ENCODE assay signal across 8 cellular contexts in the genomic region with DNA sequence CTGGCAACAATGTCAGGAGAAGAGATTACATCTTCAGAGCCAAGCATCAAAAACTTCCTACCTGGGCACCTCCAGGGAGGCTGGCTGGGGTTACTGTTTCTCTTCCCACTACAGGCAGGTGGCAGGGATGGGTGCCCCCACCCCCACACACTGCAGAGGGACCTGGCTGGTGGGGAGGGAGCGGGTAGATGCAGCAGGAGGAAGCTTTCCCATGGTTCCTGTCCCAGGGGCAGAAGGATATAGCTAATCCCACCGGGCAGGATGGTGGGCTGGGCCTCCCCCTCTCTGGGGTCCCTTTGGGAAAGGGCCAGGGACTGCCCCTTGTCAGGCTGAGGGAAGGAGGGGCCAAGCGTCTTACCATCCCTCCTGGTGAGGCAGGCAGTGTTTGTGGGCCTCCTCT. TPM values are rescaled to one million over a fixed set of nuclear protein-coding genes. Genes with fewer than 3 reads are reported as not detected.
DNase-seq lines count a peak whose midpoint lies in the region; ATAC-seq and TF ChIP-seq lines count a peak whose summit lies in the region.

No MANE protein-coding gene starts in this region.

- TF ChIP-seq CTCF in CD4-positive, alpha-beta T cell (IDR thresholded peaks at IDR 0.05), result no peak
- no peak for TF ChIP-seq CTCF in PC-3 (conservative IDR thresholded peaks at IDR 0.05; ENCODE audit: low read depth, low read length)
- no peak for TF ChIP-seq CTCF in osteoblast (IDR thresholded peaks at IDR 0.05; ENCODE audit: extremely low read depth, low read depth, low read length)

- H3F3A ChIP-seq in PC-3 (ENCODE audit: low read length, unreplicated experiment), result no peaks in the 10 kb centered on the region

- H3K27ac Mint-ChIP-seq in CD4-positive, alpha-beta T cell, result no peak overlapping the region

- H3K79me2 ChIP-seq in PC-3 (ENCODE audit: low read length) (no peaks in the 10 kb centered on the region), osteoblast (ENCODE audit: insufficient read depth, low read length) (no peaks in the 10 kb centered on the region)

- H2AFZ ChIP-seq in PC-3 (ENCODE audit: low read length) (peak overlapping the region; percentile 57), osteoblast (ENCODE audit: low read length) (no peak overlapping the region)

- H3K4me3 ChIP-seq in PC-3 (ENCODE audit: low read length) (peak overlapping the region; percentile 52; the same call in 1 of the 2 replicates), esophagus (ENCODE audit: low read depth in 1 of 2, low read length in 2 of 2) (peak overlapping the region; percentile 51 to 59), osteoblast (ENCODE audit: insufficient read depth, low read length) (no peak overlapping the region)

- H3K4me1 ChIP-seq in PC-3 (ENCODE audit: insufficient read depth, low read length) (peaks cover 21% of the 10 kb centered on the region), esophagus (ENCODE audit: control insufficient read depth in 2 of 2, insufficient read depth in 2 of 2, low read length in 1 of 2) (peaks cover 0 to 3% of the 10 kb centered on the region in 2 donors), osteoblast (ENCODE audit: insufficient read depth, low read length) (peaks cover 35% of the 10 kb centered on the region)

- peaks cover 6% of the 10 kb centered on the region for H3K27me3 ChIP-seq in CD4-positive, alpha-beta T cell (ENCODE audit: control insufficient read depth, insufficient read depth, low read length)
- peaks cover 9% of the 10 kb centered on the region for H3K27me3 ChIP-seq in PC-3 (ENCODE audit: low read length)
- H3K27me3 ChIP-seq in esophagus (ENCODE audit: control insufficient read depth in 1 of 2, insufficient read depth in 2 of 2, low read length in 2 of 2), result no peaks in the 10 kb centered on the region
- H3K27me3 ChIP-seq in osteoblast (ENCODE audit: insufficient read depth, low read length), result peaks cover 12% of the 10 kb centered on the region

- H3K4me3 Mint-ChIP-seq in CD4-positive, alpha-beta T cell, result peak overlapping the region; percentile 66

- no peak for DNase-seq in CD4-positive, alpha-beta T cell
- DNase-seq in PC-3 (no peak), osteoblast (ENCODE audit: insufficient read length, low spot score, missing footprints) (peak; percentile 73), activated gamma-delta T cell treated with Interleukin-2 at 50 U/mL for 16 hours (no peak), NCI-H774 (lab: John Stamatoyannopoulos, UW) (no peak), HuH-7 (ENCODE audit: low spot score) (no peak)

- no peak overlapping the region for H3K9ac ChIP-seq in PC-3 (ENCODE audit: low read length)

- intact Hi-C loops in CD4-positive, alpha-beta T cell (cut with DNase I, micrococcal nuclease), result loop anchor here in 1 of 2 experiments (5.0 kb wide), 1 partner anchor 161 kb away; a partner anchor contains a TSS
- intact Hi-C loops in PC-3 (cut with micrococcal nuclease), result no loop called here

- no peaks in the 10 kb centered on the region for H3K9me3 ChIP-seq in CD4-positive, alpha-beta T cell (ENCODE audit: control insufficient read depth, low read length)
- H3K9me3 ChIP-seq in PC-3 (ENCODE audit: low read length) (no peaks in the 10 kb centered on the region), esophagus (ENCODE audit: control insufficient read depth in 2 of 2, insufficient read depth in 1 of 2, low read depth in 1 of 2, low read length in 1 of 2) (no peaks in the 10 kb centered on the region), osteoblast (ENCODE audit: low read depth, low read length) (no peaks in the 10 kb centered on the region)

- POLR2A ChIA-PET in CD4-positive, alpha-beta T cell (lab: Charles Lee), result interaction anchor here (2.6 kb wide), 1 partner anchor 13 kb away, joined by 12 read pairs; no protein-coding TSS in a partner anchor
- POLR2A ChIA-PET in PC-3 (lab: Charles Lee; ENCODE audit: unreplicated experiment), result no interaction called here

- ATAC-seq in CD4-positive, alpha-beta T cell (ENCODE audit: poor library complexity), result no peak
- ATAC-seq in PC-3 (no peak), GM21529 (IDR thresholded peaks at IDR 0.05; ENCODE audit: unreplicated experiment) (no peak)

- H3K36me3 ChIP-seq in PC-3 (ENCODE audit: low read depth, low read length) (no peaks in the 10 kb centered on the region), esophagus (ENCODE audit: control insufficient read depth in 2 of 2, insufficient read depth in 2 of 2, low read length in 1 of 2) (no peaks in the 10 kb centered on the region), osteoblast (ENCODE audit: insufficient read depth, low read length) (no peaks in the 10 kb centered on the region)

- CTCF ChIA-PET in CD4-positive, alpha-beta T cell (lab: Charles Lee), result no interaction called here
- CTCF ChIA-PET in PC-3 (lab: Charles Lee), result no interaction called here

- peaks cover 43% of the 10 kb centered on the region for H3K27me3 Mint-ChIP-seq in CD4-positive, alpha-beta T cell

- no peaks in the 10 kb centered on the region for H3K9me2 ChIP-seq in PC-3 (replicated peaks; ENCODE audit: low read length)

- H3K9me3 Mint-ChIP-seq in CD4-positive, alpha-beta T cell, result no peaks in the 10 kb centered on the region

- BruUV-seq in PC-3 (replicated peaks; lab: Mats Ljungman, UMichigan), result no TSS peak

- no peak overlapping the region for H3K27ac ChIP-seq in CD4-positive, alpha-beta T cell (ENCODE audit: low read depth, low read length)
- H3K27ac ChIP-seq in PC-3 (ENCODE audit: low read length), result no peak overlapping the region
- H3K27ac ChIP-seq in esophagus (ENCODE audit: low read depth in 2 of 2, low read length in 1 of 2), result no peak overlapping the region
- H3K27ac ChIP-seq in osteoblast (ENCODE audit: low read depth, low read length), result no peak overlapping the region

- H4K20me1 ChIP-seq in PC-3 (ENCODE audit: low read length) (no peaks in the 10 kb centered on the region), osteoblast (ENCODE audit: insufficient read depth, low read length) (no peaks in the 10 kb centered on the region)

- peak overlapping the region; percentile 87 for H3K4me2 ChIP-seq in PC-3 (ENCODE audit: low read length)
- peak overlapping the region; percentile 75 for H3K4me2 ChIP-seq in osteoblast (ENCODE audit: insufficient read depth, low read length)

- 45 to 47% methylated on average over 3 of the region's 3 CpGs for WGBS in esophagus, 2 donors

- H3K4me1 Mint-ChIP-seq in CD4-positive, alpha-beta T cell (ENCODE audit: low read depth), result no peaks in the 10 kb centered on the region

- H3K36me3 Mint-ChIP-seq in CD4-positive, alpha-beta T cell (ENCODE audit: low read depth), result no peaks in the 10 kb centered on the region

RNA-seq across cellular contexts. Expression of a gene that starts 16.7 kb away (rescaled TPM):
- total RNA-seq in CD4-positive, alpha-beta T cell, result 10 to 100 TPM; 28.8 to 30.0 TPM
- total RNA-seq in PC-3 (2014; rRNA removed) (48.7 and 57.2 TPM in 2 replicates), osteoblast (43.6 and 51.4 TPM in 2 replicates)
- 10 to 100 TPM in 1 of 2 donors, 1 to 10 TPM in 1; 9.1 to 15.3 TPM for polyA plus RNA-seq in esophagus

RNA-seq across cellular contexts. Expression of a gene that starts 42.9 kb away (rescaled TPM):
- total RNA-seq in CD4-positive, alpha-beta T cell, result 1 to 10 TPM; 1.6 to 1.7 TPM
- not detected in 2 replicates for total RNA-seq in PC-3 (2014; rRNA removed)
- under 1 TPM; 0.01 to 0.02 TPM for polyA plus RNA-seq in esophagus
- total RNA-seq in osteoblast, result under 0.01 TPM in 2 replicates
